In the genomic region with DNA sequence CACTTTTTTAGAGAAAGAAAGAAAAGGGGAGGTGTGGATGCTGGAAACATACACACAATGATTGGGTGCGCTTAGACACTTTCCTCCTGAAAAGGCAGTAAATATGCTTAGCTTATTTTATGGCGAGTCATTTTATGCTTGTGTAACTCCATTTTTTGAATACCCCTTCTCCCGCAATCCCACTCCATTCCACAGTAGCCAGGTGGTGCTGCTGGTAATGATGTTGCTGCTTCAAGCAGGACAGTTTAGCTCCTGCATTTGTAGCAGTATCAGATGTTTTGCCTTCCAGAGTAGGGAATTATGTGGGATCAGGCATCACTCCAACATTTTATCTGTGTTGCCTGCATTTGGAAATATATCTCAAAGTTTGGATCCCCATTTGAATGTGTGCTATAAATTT, we compare ENCODE assay signal across 28 cellular contexts.
"Had no signal": no experiment of that assay in that cellular context is flagged by ENCODE, and none has a peak within 500 bp of the region (broad histone marks: within the 10 kb centered on the region; RNA-seq: fewer than 3 reads in every experiment).

No MANE protein-coding gene starts in this region.

- H3K27ac Mint-ChIP-seq: immature natural killer cell; mesothelial cell of epicardium; naive B cell; natural killer cell; progenitor cell of endocrine pancreas; stimulated activated memory B cell treated with anti-CD40 and anti-IgM and Interleukin-4, amounts not matched to agents 10 μg/mL and 1 μg/mL and 100 μg/mL, for 72 hours; stimulated activated naive CD8-positive, alpha-beta T cell treated with anti-CD3 and anti-CD28 coated beads, Interleukin-15, amount 100 ng/mL, for 72 hours had no signal

- H3K4me1 Mint-ChIP-seq: immature natural killer cell; naive B cell; natural killer cell; stimulated activated memory B cell treated with anti-CD40 and anti-IgM and Interleukin-4, amounts not matched to agents 10 μg/mL and 1 μg/mL and 100 μg/mL, for 72 hours; stimulated activated naive CD8-positive, alpha-beta T cell treated with anti-CD3 and anti-CD28 coated beads, Interleukin-15, amount 100 ng/mL, for 72 hours had no signal

- ATAC-seq: left colon; left lung; lower lobe of right lung; natural killer cell; right lobe of liver; stimulated activated memory B cell treated with anti-CD40 and anti-IgM and Interleukin-4, amounts not matched to agents 10 μg/mL and 1 μg/mL and 100 μg/mL, for 72 hours; stimulated activated naive CD8-positive, alpha-beta T cell treated with anti-CD3 and anti-CD28 coated beads, Interleukin-15, amount 100 ng/mL, for 72 hours; upper lobe of right lung had no signal

- H3K36me3 Mint-ChIP-seq: immature natural killer cell had no signal

- DNase-seq: hypothalamus; immature natural killer cell; kidney; left colon; left lung; lower lobe of right lung; mammary epithelial cell; mesendoderm; naive B cell; natural killer cell; ovary; right lobe of liver; stimulated activated CD4-positive, alpha-beta T cell treated with anti-CD3 and anti-CD28 coated beads, Interleukin-1b, Interleukin-23, amount 100 ng/mL, for 48 hours; stimulated activated CD4-positive, alpha-beta T cell treated with anti-CD3 and anti-CD28 coated beads, Interleukin-2, amount 100 ng/mL, for 48 hours; stimulated activated CD4-positive, alpha-beta T cell treated with anti-CD3 and anti-CD28 coated beads, Interleukin-4, amount 100 ng/mL, for 4 hours; stimulated activated CD8-positive, alpha-beta memory T cell treated with anti-CD3 and anti-CD28 coated beads, Interleukin-4, amount 100 ng/mL, for 48 hours; stimulated activated naive CD4-positive, alpha-beta T cell treated with Interleukin-2 at 50 U/mL for 16 hours; stimulated activated naive CD8-positive, alpha-beta T cell treated with anti-CD3 and anti-CD28 coated beads, Interleukin-15, amount 100 ng/mL, for 72 hours; substantia nigra; upper lobe of right lung had no signal

- H3K27me3 Mint-ChIP-seq: naive B cell; progenitor cell of endocrine pancreas; stimulated activated memory B cell treated with anti-CD40 and anti-IgM and Interleukin-4, amounts not matched to agents 10 μg/mL and 1 μg/mL and 100 μg/mL, for 72 hours; stimulated activated naive CD8-positive, alpha-beta T cell treated with anti-CD3 and anti-CD28 coated beads, Interleukin-15, amount 100 ng/mL, for 72 hours had no signal

- H3K4me3 Mint-ChIP-seq: immature natural killer cell; mesothelial cell of epicardium; naive B cell; natural killer cell; stimulated activated memory B cell treated with anti-CD40 and anti-IgM and Interleukin-4, amounts not matched to agents 10 μg/mL and 1 μg/mL and 100 μg/mL, for 72 hours; stimulated activated naive CD8-positive, alpha-beta T cell treated with anti-CD3 and anti-CD28 coated beads, Interleukin-15, amount 100 ng/mL, for 72 hours had no signal

- FAIRE-seq: islet of Langerhans, kidney, urothelium cell line had no signal

- H3K4me3 ChIP-seq: left lung, lower lobe of right lung, ovary, right atrium auricular region, right lobe of liver, smooth muscle cell, tibial nerve, upper lobe of right lung had no signal
